In the genomic region with DNA sequence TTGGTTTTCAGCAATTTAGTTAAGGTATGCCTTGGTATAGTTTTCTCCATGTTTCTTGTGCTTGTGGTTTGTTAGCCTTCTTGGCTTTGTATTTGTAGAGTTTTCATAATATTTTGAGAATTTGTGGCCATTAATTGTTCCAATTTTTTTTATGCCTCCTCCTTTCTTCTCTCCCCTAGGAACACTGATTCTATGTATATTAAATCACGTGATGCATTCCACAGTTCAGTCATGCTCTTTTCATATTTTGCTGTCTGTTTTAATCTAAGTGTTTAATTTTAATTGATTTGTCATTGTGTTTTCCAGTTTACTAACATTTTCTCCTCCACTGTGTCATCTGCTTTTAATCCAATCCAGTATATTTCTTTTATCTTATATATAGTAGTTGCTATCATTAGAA, we compare ENCODE assay signal across 11 cellular contexts.
"Had no signal": no experiment of that assay in that cellular context is flagged by ENCODE, and none has a peak within 500 bp of the region (broad histone marks: within the 10 kb centered on the region; RNA-seq: fewer than 3 reads in every experiment).

No MANE protein-coding gene starts in this region.

- H3K36me3 ChIP-seq: HAP-1 had no signal

- H2AFZ ChIP-seq: GM23248, GM23338 had no signal

- DNase-seq: GM23248, GOT3, H7, H9, HCEC 1CT, HFFc6 had no signal

- H3K27ac ChIP-seq: GM23248 had no signal

- H3K4me3 ChIP-seq: GM23248, GM23338, HAP-1 had no signal

- H3K9ac ChIP-seq: GM23248 had no signal

- ATAC-seq: GM23338, HCT116 had no signal

- FAIRE-seq: H1, H54 had no signal

- H3K4me1 ChIP-seq: HAP-1 had no signal

- H3K4me2 ChIP-seq: GM23338 had no signal
